Comparison of ENCODE assay signal across 6 cellular contexts in genomic region chr15:40847225-40847961, GRCh38. TPM values are rescaled to one million over a fixed set of nuclear protein-coding genes. Genes with fewer than 3 reads are reported as not detected.
DNase-seq lines count a peak whose midpoint lies in the region; ATAC-seq and TF ChIP-seq lines count a peak whose summit lies in the region.

No MANE protein-coding gene starts in this region.

- no peaks in the 10 kb centered on the region for H3K9me3 Mint-ChIP-seq in endothelial cell (ENCODE audit: unreplicated experiment)

- peaks cover 27% of the 10 kb centered on the region for H3K27me3 Mint-ChIP-seq in endothelial cell (ENCODE audit: unreplicated experiment)

- in situ Hi-C loops in GM23248 (cut with MboI) = no loop called here

- H3K4me1 ChIP-seq in right atrium auricular region (peaks cover 0 to 19% of the 10 kb centered on the region in 2 donors), spleen (peaks cover 17 to 50% (median 46%) of the 10 kb centered on the region in 6 donors), GM23248 (ENCODE audit: insufficient read depth) (no peaks in the 10 kb centered on the region)

- TF ChIP-seq POLR2A in spleen (IDR thresholded peaks at IDR 0.05) = no peak

- DNase-seq in Right ventricle myocardium inferior (ENCODE audit: missing footprints) (peak; percentile 81), right atrium auricular region (ENCODE audit: low spot score) (no peak), NCI-H2227 (lab: John Stamatoyannopoulos, UW; ENCODE audit: unreplicated experiment) (peak; percentile 65), endothelial cell (ENCODE audit: low spot score) (peak; percentile 45), spleen (peak; percentile 83), GM23248 (no peak)

- H3K4me3 Mint-ChIP-seq in endothelial cell (ENCODE audit: unreplicated experiment) = no peak overlapping the region

- peak; percentile 77 for ATAC-seq in Right ventricle myocardium inferior

- 38 to 51% (median 46%) methylated on average over 7 of the region's 7 CpGs for WGBS in spleen, 5 donors
- 84 to 95% methylated on average over 7 of the region's 7 CpGs for WGBS in GM23248 (ENCODE audit: low coverage in 1 of 2, low lambda C conversion rate in 2 of 2, missing lambda C conversion rate in 2 of 2), 2 experiments

- no peak overlapping the region for H3K9ac ChIP-seq in GM23248

- H3K36me3 Mint-ChIP-seq in endothelial cell (ENCODE audit: low read depth, unreplicated experiment) = peaks cover 9% of the 10 kb centered on the region

- peaks cover 26% of the 10 kb centered on the region for H3K4me1 Mint-ChIP-seq in endothelial cell (ENCODE audit: unreplicated experiment)

- no peaks in the 10 kb centered on the region for H3K9me2 ChIP-seq in GM23248 (ENCODE audit: insufficient read depth)

- no peaks in the 10 kb centered on the region for H3K79me2 ChIP-seq in GM23248 (ENCODE audit: insufficient read depth)

- no peaks in the 10 kb centered on the region for H3K9me3 ChIP-seq in right atrium auricular region
- no peaks in the 10 kb centered on the region for H3K9me3 ChIP-seq in spleen
- H3K9me3 ChIP-seq in GM23248 (ENCODE audit: low read depth) = no peaks in the 10 kb centered on the region

- H3K27me3 ChIP-seq in right atrium auricular region (peaks cover 0 to 6% of the 10 kb centered on the region in 2 donors), spleen (replicated peaks in 1 of 7) (peaks cover 0 to 29% (median 16%) of the 10 kb centered on the region in 7 donors), GM23248 (replicated peaks; ENCODE audit: insufficient read depth) (peaks cover 13% of the 10 kb centered on the region; the same call in 1 of the 2 replicates)

- H3K27ac ChIP-seq in right atrium auricular region = no peak overlapping the region
- peak overlapping the region in 5 of 8 donors; percentile 43 to 80 (median 70) for H3K27ac ChIP-seq in spleen
- H3K27ac ChIP-seq in GM23248 = no peak overlapping the region

- no peak for TF ChIP-seq CTCF in right atrium auricular region (IDR thresholded peaks at IDR 0.05)
- TF ChIP-seq CTCF in endothelial cell (IDR thresholded peaks at IDR 0.05; ENCODE audit: unreplicated experiment) = no peak
- TF ChIP-seq CTCF in spleen (IDR thresholded peaks at IDR 0.05 in 8 of 11, conservative IDR thresholded peaks at IDR 0.05 in 3 of 11) = peak in 3 of 11 experiments; percentile 29 to 39 (median 30)

- H3K4me2 ChIP-seq in GM23248 (ENCODE audit: unreplicated experiment) = no peak overlapping the region

- H3F3A ChIP-seq in GM23248 (ENCODE audit: insufficient read depth) = no peaks in the 10 kb centered on the region

- H4K20me1 ChIP-seq in GM23248 (ENCODE audit: insufficient read depth) = no peaks in the 10 kb centered on the region

- peak overlapping the region; percentile 39 for H3K27ac Mint-ChIP-seq in endothelial cell (ENCODE audit: unreplicated experiment)

- no peak overlapping the region for H3K4me3 ChIP-seq in right atrium auricular region
- H3K4me3 ChIP-seq in spleen = peak overlapping the region in 1 of 8 donors; percentile 33
- H3K4me3 ChIP-seq in GM23248 = no peak overlapping the region

- intact Hi-C loops in Right ventricle myocardium inferior (cut with DNase I) (no loop called here), spleen (cut with DNase I; ENCODE audit: low total_unique reads) (no loop called here)

- no peak overlapping the region for H2AFZ ChIP-seq in GM23248

- no peaks in the 10 kb centered on the region for H3K36me3 ChIP-seq in right atrium auricular region
- peaks cover 0 to 3% (median 0%) of the 10 kb centered on the region in 6 donors for H3K36me3 ChIP-seq in spleen
- no peaks in the 10 kb centered on the region for H3K36me3 ChIP-seq in GM23248 (ENCODE audit: low read depth)

RNA-seq across cellular contexts. Expression of gene SPINT1, which starts 3.5 kb away (rescaled TPM):
- total RNA-seq in Right ventricle myocardium inferior = 2.0 TPM
- 10 to 100 TPM in 1 of 2 donors, 1 to 10 TPM in 1; 6.5 to 13.0 TPM for total RNA-seq in right atrium auricular region
- total RNA-seq in endothelial cell (ENCODE audit: unreplicated experiment) = 28.6 TPM
- 10 to 100 TPM in 4 of 7 donors, 1 to 10 TPM in 3; 6.5 to 25.8 (median 11.3) TPM for total RNA-seq in spleen
- 1 to 10 TPM; 4.8 to 5.6 (median 5.0) TPM for polyA plus RNA-seq in spleen
- total RNA-seq in GM23248 (2014; rRNA removed; shearing (Covaris generic)) = 7.8 TPM in 1 of 2 replicates, not detected in the other
- 0.19 and 0.24 TPM in 2 replicates for polyA plus RNA-seq in GM23248 (2016; fragmentation: Nextera tagmentation; extraction: Ambion mirVana)

RNA-seq across cellular contexts. Expression of gene PPP1R14D, which starts 18.9 kb away (rescaled TPM):
- total RNA-seq in Right ventricle myocardium inferior (not detected), right atrium auricular region (not detected), endothelial cell (ENCODE audit: unreplicated experiment) (not detected), spleen (not detected)
- polyA plus RNA-seq in spleen (under 1 TPM in 1 of 3 donors, not detected in 2; 0.30 TPM), GM23248 (2016; fragmentation: Nextera tagmentation; extraction: Ambion mirVana) (not detected in 2 replicates)
- not detected in 2 replicates for total RNA-seq in GM23248 (2014; rRNA removed; shearing (Covaris generic))

RNA-seq across cellular contexts. Expression of gene RHOV, which starts 26.6 kb away (rescaled TPM):
- total RNA-seq in Right ventricle myocardium inferior = not detected
- not detected for total RNA-seq in right atrium auricular region
- total RNA-seq in endothelial cell (ENCODE audit: unreplicated experiment) = 1.4 TPM
- not detected for total RNA-seq in spleen
- polyA plus RNA-seq in spleen = under 1 TPM in 2 of 3 donors, not detected in 1; 0.06 to 0.19 TPM
- total RNA-seq in GM23248 (2014; rRNA removed; shearing (Covaris generic)) = not detected in 2 replicates
- polyA plus RNA-seq in GM23248 (2016; fragmentation: Nextera tagmentation; extraction: Ambion mirVana) = not detected in 2 replicates

RNA-seq across cellular contexts. Expression of gene DNAJC17, which starts 40.1 kb away (rescaled TPM):
- total RNA-seq in Right ventricle myocardium inferior (19.7 TPM), right atrium auricular region (10 to 100 TPM; 11.6 to 15.7 TPM), endothelial cell (ENCODE audit: unreplicated experiment) (55.6 TPM), spleen (10 to 100 TPM; 16.2 to 57.1 (median 41.1) TPM)
- polyA plus RNA-seq in spleen (10 to 100 TPM; 52.5 to 61.5 (median 60.4) TPM), GM23248 (2016; fragmentation: Nextera tagmentation; extraction: Ambion mirVana) (36.4 and 44.6 TPM in 2 replicates)
- total RNA-seq in GM23248 (2014; rRNA removed; shearing (Covaris generic)) = 13.4 and 64.4 TPM in 2 replicates

RNA-seq across cellular contexts. Expression of gene ZFYVE19, which starts 40.5 kb away (rescaled TPM):
- total RNA-seq in Right ventricle myocardium inferior (27.6 TPM), right atrium auricular region (10 to 100 TPM; 10.1 to 14.8 TPM), endothelial cell (ENCODE audit: unreplicated experiment) (31.5 TPM), spleen (10 to 100 TPM; 16.1 to 31.1 (median 20.3) TPM)
- polyA plus RNA-seq in spleen (10 to 100 TPM; 23.2 to 31.7 (median 27.3) TPM), GM23248 (2016; fragmentation: Nextera tagmentation; extraction: Ambion mirVana) (11.7 and 15.0 TPM in 2 replicates)
- 24.2 and 33.5 TPM in 2 replicates for total RNA-seq in GM23248 (2014; rRNA removed; shearing (Covaris generic))

Comparison
In these comparisons a context has a peak if more than half of its experiments do, and no peak if none do; other contexts are left out.
1. DNase-seq: peak in Right ventricle myocardium inferior (single experiment), NCI-H2227 (single experiment), endothelial cell (single experiment) and spleen (single experiment); none in right atrium auricular region (single experiment) and GM23248 (single experiment).
2. H3K27ac ChIP-seq: peak in spleen (5 of 8); none in right atrium auricular region (0 of 2) and GM23248 (single experiment).